ENCODE assay signal across 1 cellular context in genomic region chr22:37658133-37659065, GRCh38.
TF ChIP-seq lines count a peak whose summit lies in the region.

Gene PDXP, plus strand, starts transcription at chr22:37658723. Its CDS starts 60 bp downstream, at chr22:37658783.

TF ChIP-seq in WTC11, 78 proteins besides CTCF, POLR2A, EP300 and RAD21 (continued from another document and continues in another):
- no peak for TF ChIP-seq ZNF425 (CRISPR knock-in tag; conservative IDR thresholded peaks at IDR 0.05)
- peak; percentile 45; the same call in 1 of the 2 replicates for TF ChIP-seq CREM (CRISPR knock-in tag; IDR thresholded peaks at IDR 0.05)
- TF ChIP-seq IRF1 (CRISPR knock-in tag; IDR thresholded peaks at IDR 0.05), result no peak
- TF ChIP-seq FOXK1 (CRISPR knock-in tag; IDR thresholded peaks at IDR 0.05), result no peak; the same call in 1 of the 2 replicates
- no peak for TF ChIP-seq NR3C1 (CRISPR knock-in tag; conservative IDR thresholded peaks at IDR 0.05; ENCODE audit: low read depth)
- TF ChIP-seq TCF7 (CRISPR knock-in tag; IDR thresholded peaks at IDR 0.05; ENCODE audit: low read depth), result no peak
- TF ChIP-seq RELA (CRISPR knock-in tag; IDR thresholded peaks at IDR 0.05; ENCODE audit: borderline replicate concordance), result no peak
- TF ChIP-seq ZNF138 (CRISPR knock-in tag; conservative IDR thresholded peaks at IDR 0.05), result no peak
- no peak for TF ChIP-seq ZBTB43 (CRISPR knock-in tag; IDR thresholded peaks at IDR 0.05)
- no peak for TF ChIP-seq CREB1 (CRISPR knock-in tag; IDR thresholded peaks at IDR 0.05)
- no peak for TF ChIP-seq ZNF281 (CRISPR knock-in tag; IDR thresholded peaks at IDR 0.05)
- no peak for TF ChIP-seq EMX1 (CRISPR knock-in tag; IDR thresholded peaks at IDR 0.05)
- no peak for TF ChIP-seq FOXJ3 (CRISPR knock-in tag; IDR thresholded peaks at IDR 0.05; ENCODE audit: borderline replicate concordance)
- TF ChIP-seq ATF2 (CRISPR knock-in tag; IDR thresholded peaks at IDR 0.05; ENCODE audit: borderline replicate concordance, low read depth), result no peak
- no peak for TF ChIP-seq ATF6 (CRISPR knock-in tag; IDR thresholded peaks at IDR 0.05)
- no peak for TF ChIP-seq ZNF671 (CRISPR knock-in tag; IDR thresholded peaks at IDR 0.05)
- no peak for TF ChIP-seq GRHL2 (CRISPR knock-in tag; IDR thresholded peaks at IDR 0.05; ENCODE audit: insufficient replicate concordance, severe bottlenecking)
- peak; percentile 60; the same call in 1 of the 2 replicates for TF ChIP-seq USF2 (CRISPR knock-in tag; IDR thresholded peaks at IDR 0.05)
- no peak for TF ChIP-seq E2F1 (CRISPR knock-in tag; IDR thresholded peaks at IDR 0.05)
- peak; percentile 45; the same call in 1 of the 2 replicates for TF ChIP-seq E2F5 (CRISPR knock-in tag; IDR thresholded peaks at IDR 0.05)
- no peak for TF ChIP-seq STAT6 (CRISPR knock-in tag; conservative IDR thresholded peaks at IDR 0.05; ENCODE audit: low read depth)
- TF ChIP-seq SMAD3 (CRISPR knock-in tag; IDR thresholded peaks at IDR 0.05; ENCODE audit: borderline replicate concordance), result no peak
- TF ChIP-seq TEAD4 (CRISPR knock-in tag; IDR thresholded peaks at IDR 0.05), result no peak
- TF ChIP-seq PRDM15 (CRISPR knock-in tag; IDR thresholded peaks at IDR 0.05), result 0 out of 2 replicates have a peak, but pooled peaks have one; percentile 18
- TF ChIP-seq ZNF232 (CRISPR knock-in tag; IDR thresholded peaks at IDR 0.05), result no peak
- TF ChIP-seq MLX (CRISPR knock-in tag; IDR thresholded peaks at IDR 0.05), result no peak
- no peak for TF ChIP-seq GABPB1 (CRISPR knock-in tag; IDR thresholded peaks at IDR 0.05)
- TF ChIP-seq OVOL2 (CRISPR knock-in tag; IDR thresholded peaks at IDR 0.05; ENCODE audit: borderline replicate concordance), result no peak
- no peak for TF ChIP-seq SMAD4 (CRISPR knock-in tag; IDR thresholded peaks at IDR 0.05)
- TF ChIP-seq HMGXB4 (CRISPR knock-in tag; IDR thresholded peaks at IDR 0.05), result no peak
- TF ChIP-seq JUN (CRISPR knock-in tag; IDR thresholded peaks at IDR 0.05), result 0 out of 2 replicates have a peak, but pooled peaks have one; percentile 57
- TF ChIP-seq ZNF423 (CRISPR knock-in tag; IDR thresholded peaks at IDR 0.05), result no peak
